10 cellular contexts compared by ENCODE assay signal in the genomic region with DNA sequence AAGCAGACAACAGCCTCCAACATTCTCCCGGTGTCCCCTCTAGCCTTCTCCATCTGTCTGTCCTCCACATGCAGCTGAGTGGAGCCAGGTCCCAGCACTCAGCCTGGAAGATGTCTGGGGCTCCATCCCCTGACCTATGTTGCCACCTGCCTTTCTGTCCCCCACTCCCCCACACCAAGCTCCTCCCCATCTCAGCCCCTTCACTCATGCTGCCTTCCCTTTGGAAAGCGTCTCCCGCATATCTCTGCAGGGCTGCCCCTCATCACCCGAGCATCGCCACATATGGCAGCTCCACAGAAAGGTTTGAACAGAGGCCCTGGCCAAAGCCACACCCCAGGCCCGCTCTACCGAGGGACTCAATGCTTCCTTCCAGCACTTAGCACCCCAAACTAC. TPM values are rescaled to one million over a fixed set of nuclear protein-coding genes. Genes with fewer than 3 reads are reported as not detected.
DNase-seq lines count a peak whose midpoint lies in the region; ATAC-seq and TF ChIP-seq lines count a peak whose summit lies in the region.
"Had no signal": no experiment of that assay in that cellular context is flagged by ENCODE, and none has a peak within 500 bp of the region (broad histone marks: within the 10 kb centered on the region; RNA-seq: fewer than 3 reads in every experiment).

No MANE protein-coding gene starts in this region.

- H3K4me1 Mint-ChIP-seq in HFFc6 (ENCODE audit: low read depth) = peaks cover 94% of the 10 kb centered on the region
- peaks cover 88% of the 10 kb centered on the region for H3K4me1 Mint-ChIP-seq in activated T-helper 1 cell treated with anti-CD3 and anti-CD28 coated beads, Interleukin-12 subunit alpha, Interleukin-12 subunit beta, Interleukin-2, Interleukin-4 antibody, amounts not matched to agents 30 ng/mL and 10 ng/mL and 1 ng/mL, durations not matched to agents 14 hours and 24 hours and 36 hours (ENCODE audit: low read depth)
- peaks cover 12% of the 10 kb centered on the region for H3K4me1 Mint-ChIP-seq in Calu3 (ENCODE audit: low read depth, unreplicated experiment)

- ATAC-seq in right lobe of liver (no peak), HG02852 (IDR thresholded peaks at IDR 0.05; ENCODE audit: unreplicated experiment) (no peak), GM21390 (IDR thresholded peaks at IDR 0.05; ENCODE audit: unreplicated experiment) (no peak)
- ATAC-seq in stimulated activated naive CD8-positive, alpha-beta T cell treated with anti-CD3 and anti-CD28 coated beads, Interleukin-15, Interleukin-2, amounts not matched to agents 100 U/mL and 50 U/mL, for 24 hours = no peak

- H3K9me3 Mint-ChIP-seq in HFFc6 (no peaks in the 10 kb centered on the region), Calu3 (ENCODE audit: low read depth, unreplicated experiment) (no peaks in the 10 kb centered on the region)
- H3K9me3 Mint-ChIP-seq in activated T-helper 1 cell treated with anti-CD3 and anti-CD28 coated beads, Interleukin-12 subunit alpha, Interleukin-12 subunit beta, Interleukin-2, Interleukin-4 antibody, amounts not matched to agents 30 ng/mL and 10 ng/mL and 1 ng/mL, durations not matched to agents 14 hours and 24 hours and 36 hours = no peaks in the 10 kb centered on the region

- no TSS peak for BruUV-seq in Calu3 (replicated peaks; lab: Mats Ljungman, UMichigan)

- no peak overlapping the region for H3K4me3 ChIP-seq in right lobe of liver

- H3K4me3 Mint-ChIP-seq in HFFc6 (no peak overlapping the region), Calu3 (ENCODE audit: low read depth, unreplicated experiment) (no peak overlapping the region)
- no peak overlapping the region for H3K4me3 Mint-ChIP-seq in activated T-helper 1 cell treated with anti-CD3 and anti-CD28 coated beads, Interleukin-12 subunit alpha, Interleukin-12 subunit beta, Interleukin-2, Interleukin-4 antibody, amounts not matched to agents 30 ng/mL and 10 ng/mL and 1 ng/mL, durations not matched to agents 14 hours and 24 hours and 36 hours

- CTCF ChIA-PET in Calu3 (lab: Charles Lee) = interaction anchor here (0.5 kb wide), 1 partner anchor 28 kb away, joined by 4 read pairs; no protein-coding TSS in a partner anchor

- DNase-seq in HFFc6 (no peak), right lobe of liver (peak in 1 of 3 donors; percentile 37), Calu3 (no peak), erythroblast (lab: John Stamatoyannopoulos, UW) (no peak)
- no peak for DNase-seq in activated T-helper 1 cell treated with anti-CD3 and anti-CD28 coated beads, Interleukin-12 subunit alpha, Interleukin-12 subunit beta, Interleukin-2, Interleukin-4 antibody, amounts not matched to agents 30 ng/mL and 10 ng/mL and 1 ng/mL, durations not matched to agents 14 hours and 24 hours and 36 hours (ENCODE audit: low spot score)
- DNase-seq in stimulated activated naive CD8-positive, alpha-beta T cell treated with anti-CD3 and anti-CD28 coated beads, Interleukin-15, Interleukin-2, amounts not matched to agents 100 U/mL and 50 U/mL, for 24 hours = peak; percentile 6
- DNase-seq: kidney glomerular epithelial cell, NCI-H774 had no signal

- intact Hi-C loops in activated T-helper 1 cell treated with anti-CD3 and anti-CD28 coated beads, Interleukin-12 subunit alpha, Interleukin-12 subunit beta, Interleukin-2, Interleukin-4 antibody, amounts not matched to agents 30 ng/mL and 10 ng/mL and 1 ng/mL, durations not matched to agents 14 hours and 24 hours and 36 hours (cut with micrococcal nuclease) = no loop called here
- intact Hi-C loops in right lobe of liver (cut with DNase I) (no loop called here), Calu3 (cut with micrococcal nuclease; ENCODE audit: unreplicated experiment) (no loop called here)

- H3K36me3 ChIP-seq in right lobe of liver = peaks cover 0 to 2% (median 0%) of the 10 kb centered on the region in 4 donors

- no peaks in the 10 kb centered on the region; the same call in 1 of the 2 replicates for H3K36me3 Mint-ChIP-seq in HFFc6 (ENCODE audit: low read depth)
- H3K36me3 Mint-ChIP-seq in activated T-helper 1 cell treated with anti-CD3 and anti-CD28 coated beads, Interleukin-12 subunit alpha, Interleukin-12 subunit beta, Interleukin-2, Interleukin-4 antibody, amounts not matched to agents 30 ng/mL and 10 ng/mL and 1 ng/mL, durations not matched to agents 14 hours and 24 hours and 36 hours (ENCODE audit: low read depth) = peaks cover 43% of the 10 kb centered on the region
- no peaks in the 10 kb centered on the region for H3K36me3 Mint-ChIP-seq in Calu3 (ENCODE audit: insufficient read depth, unreplicated experiment)

- H3K9me3 ChIP-seq in right lobe of liver = peaks cover 0 to 3% (median 0%) of the 10 kb centered on the region in 4 donors

- 90% methylated on average over 7 of the region's 7 CpGs for WGBS in right lobe of liver (ENCODE audit: insufficient coverage, low coverage, low lambda C conversion rate, missing lambda C conversion rate)

- no peaks in the 10 kb centered on the region for H3K27me3 ChIP-seq in right lobe of liver

- H3K27ac ChIP-seq in right lobe of liver = peak overlapping the region; percentile 55 to 73 (median 62)

- TF ChIP-seq CTCF in HFFc6 (IDR thresholded peaks at IDR 0.05) = no peak
- no peak for TF ChIP-seq CTCF in right lobe of liver (IDR thresholded peaks at IDR 0.05)
- no peak for TF ChIP-seq CTCF in Calu3 (IDR thresholded peaks at IDR 0.05; ENCODE audit: unreplicated experiment)

- H3K27me3 Mint-ChIP-seq in HFFc6 (ENCODE audit: insufficient read depth) (peaks cover 3% of the 10 kb centered on the region; the same call in 1 of the 2 replicates), Calu3 (ENCODE audit: unreplicated experiment) (no peaks in the 10 kb centered on the region)
- H3K27me3 Mint-ChIP-seq in activated T-helper 1 cell treated with anti-CD3 and anti-CD28 coated beads, Interleukin-12 subunit alpha, Interleukin-12 subunit beta, Interleukin-2, Interleukin-4 antibody, amounts not matched to agents 30 ng/mL and 10 ng/mL and 1 ng/mL, durations not matched to agents 14 hours and 24 hours and 36 hours (ENCODE audit: insufficient read depth) = no peaks in the 10 kb centered on the region

- H3K4me1 ChIP-seq in right lobe of liver = peaks cover 0 to 9% (median 3%) of the 10 kb centered on the region in 4 donors

- H3K27ac Mint-ChIP-seq in HFFc6 (peak overlapping the region; percentile 81), Calu3 (ENCODE audit: unreplicated experiment) (no peak overlapping the region)
- peak overlapping the region; percentile 92 for H3K27ac Mint-ChIP-seq in activated T-helper 1 cell treated with anti-CD3 and anti-CD28 coated beads, Interleukin-12 subunit alpha, Interleukin-12 subunit beta, Interleukin-2, Interleukin-4 antibody, amounts not matched to agents 30 ng/mL and 10 ng/mL and 1 ng/mL, durations not matched to agents 14 hours and 24 hours and 36 hours

- TF ChIP-seq POLR2A in right lobe of liver (IDR thresholded peaks at IDR 0.05) = no peak
- TF ChIP-seq POLR2A in erythroblast (IDR thresholded peaks at IDR 0.05; ENCODE audit: low read length) = no peak

RNA-seq across cellular contexts. Expression of a gene that starts 24.2 kb away (rescaled TPM):
- 10 to 100 TPM; 63.6 to 71.3 (median 66.5) TPM for total RNA-seq in HFFc6 (2021; fragmentation: NEBNext Ultra II Directional; extraction: Animal tissue kit (Norgen Biotek cat#: 25700))
- 128 and 134 TPM in 2 replicates for total RNA-seq in activated T-helper 1 cell treated with anti-CD3 and anti-CD28 coated beads, Interleukin-12 subunit alpha, Interleukin-12 subunit beta, Interleukin-2, Interleukin-4 antibody, amounts not matched to agents 30 ng/mL and 10 ng/mL and 1 ng/mL, durations not matched to agents 14 hours and 24 hours and 36 hours
- total RNA-seq in right lobe of liver (10 to 100 TPM; 23.7 to 42.3 (median 33.1) TPM), Calu3 (2022) (74.9 and 83.2 TPM in 2 replicates)

RNA-seq across cellular contexts. Expression of a gene that starts 41.0 kb away (rescaled TPM):
- total RNA-seq in HFFc6 (2021; fragmentation: NEBNext Ultra II Directional; extraction: Animal tissue kit (Norgen Biotek cat#: 25700)) = 1 to 10 TPM; 4.1 to 5.8 (median 4.9) TPM
- total RNA-seq in activated T-helper 1 cell treated with anti-CD3 and anti-CD28 coated beads, Interleukin-12 subunit alpha, Interleukin-12 subunit beta, Interleukin-2, Interleukin-4 antibody, amounts not matched to agents 30 ng/mL and 10 ng/mL and 1 ng/mL, durations not matched to agents 14 hours and 24 hours and 36 hours = 12.5 and 14.5 TPM in 2 replicates
- total RNA-seq in right lobe of liver (100 to 1,000 TPM in 1 of 6 experiments, 10 to 100 TPM in 5; 11.2 to 153 (median 66.7) TPM), Calu3 (2022) (8.4 and 10.2 TPM in 2 replicates)
